ENCODE assay signal across 8 cellular contexts in the genomic region with DNA sequence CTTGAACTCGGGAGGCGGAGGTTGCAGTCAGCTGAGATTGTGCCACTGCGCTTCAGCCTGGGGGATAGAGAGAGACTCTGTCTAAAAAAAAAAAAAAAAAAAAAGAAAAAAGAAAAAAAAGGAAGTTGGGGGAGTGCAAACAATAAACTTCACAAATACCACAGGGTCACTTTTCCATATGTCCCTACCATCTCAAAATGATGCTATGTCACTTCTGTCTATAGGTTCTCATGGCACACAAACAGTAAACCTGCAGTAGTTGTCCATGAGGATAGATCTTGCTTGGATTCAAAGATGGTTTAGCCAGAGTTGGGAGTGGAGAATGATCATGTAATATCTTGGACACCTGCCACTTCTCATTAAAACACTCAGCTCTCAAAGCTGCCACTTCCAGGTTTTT. TPM values are rescaled to one million over a fixed set of nuclear protein-coding genes. Genes with fewer than 3 reads are reported as not detected.
DNase-seq lines count a peak whose midpoint lies in the region; ATAC-seq, FAIRE-seq and TF ChIP-seq lines count a peak whose summit lies in the region.

No MANE protein-coding gene starts in this region.

- H3K79me2 ChIP-seq in Loucy (ENCODE audit: insufficient read depth, low read length) (peaks cover 22% of the 10 kb centered on the region), neural cell (replicated peaks; ENCODE audit: insufficient read depth, low read length) (peaks cover 20% of the 10 kb centered on the region)

- no peaks in the 10 kb centered on the region for H4K20me1 ChIP-seq in Loucy (ENCODE audit: insufficient read depth, low read length, poor library complexity, severe bottlenecking)
- H4K20me1 ChIP-seq in neural cell (ENCODE audit: insufficient read depth): no peaks in the 10 kb centered on the region

- peak overlapping the region; percentile 76 for H3K27ac ChIP-seq in neural cell (ENCODE audit: low read length)

- no peaks in the 10 kb centered on the region for H3F3A ChIP-seq in Loucy (ENCODE audit: low read depth)
- H3F3A ChIP-seq in neural cell (ENCODE audit: insufficient read depth, low read length, poor library complexity, severe bottlenecking): no peaks in the 10 kb centered on the region

- no peak for ATAC-seq in central memory CD8-positive, alpha-beta T cell (replicated peaks; ENCODE audit: extremely low read depth, poor library complexity, severe bottlenecking)

- H3K36me3 ChIP-seq in Loucy (ENCODE audit: insufficient read depth, low read length) (peaks cover 7% of the 10 kb centered on the region; the same call in 1 of the 2 replicates), neural cell (ENCODE audit: insufficient read depth, low read length) (no peaks in the 10 kb centered on the region)

- peak overlapping the region; percentile 87 for H3K4me3 Mint-ChIP-seq in central memory CD8-positive, alpha-beta T cell

- H3K27me3 ChIP-seq in Loucy (ENCODE audit: insufficient read depth, low read length, poor library complexity, severe bottlenecking) (no peaks in the 10 kb centered on the region), neural cell (ENCODE audit: insufficient read depth, low read depth, low read length) (no peaks in the 10 kb centered on the region)

- H3K4me2 ChIP-seq in Loucy (ENCODE audit: low read depth, low read length, poor library complexity, severe bottlenecking): peak overlapping the region; percentile 85
- peak overlapping the region; percentile 41 for H3K4me2 ChIP-seq in neural cell (ENCODE audit: low read length)

- H3K9ac ChIP-seq in Loucy (ENCODE audit: low read depth, low read length, poor library complexity, severe bottlenecking): peak overlapping the region; percentile 82
- H3K9ac ChIP-seq in neural cell (ENCODE audit: low read length): peak overlapping the region; percentile 87

- H3K36me3 Mint-ChIP-seq in central memory CD8-positive, alpha-beta T cell (ENCODE audit: insufficient read depth): peaks cover 31% of the 10 kb centered on the region

- H3K4me3 ChIP-seq in Loucy (ENCODE audit: low read length, poor library complexity, severe bottlenecking): peak overlapping the region; percentile 85
- H3K4me3 ChIP-seq in neural cell (ENCODE audit: low read length): peak overlapping the region; percentile 86

- no peak for TF ChIP-seq EP300 in neural cell (conservative IDR thresholded peaks at IDR 0.05; ENCODE audit: poor library complexity, severe bottlenecking)

- H3K4me1 Mint-ChIP-seq in central memory CD8-positive, alpha-beta T cell: peaks cover 35% of the 10 kb centered on the region

- peaks cover 20% of the 10 kb centered on the region for H3K4me1 ChIP-seq in Loucy (ENCODE audit: insufficient read depth, low read length, poor library complexity, severe bottlenecking)

- H3K9me2 ChIP-seq in Loucy (replicated peaks; ENCODE audit: low read depth, low read length) (no peaks in the 10 kb centered on the region), neural cell (ENCODE audit: insufficient read depth, low read length) (no peaks in the 10 kb centered on the region)

- DNase-seq in CD1c-positive myeloid dendritic cell (ENCODE audit: extremely low spot score): peak; percentile 10
- no peak for DNase-seq in central memory CD8-positive, alpha-beta T cell (ENCODE audit: low spot score in 2 of 2)
- no peak for DNase-seq in D721Med (ENCODE audit: insufficient read length, low spot score)
- no peak for DNase-seq in SHP77 (lab: John Stamatoyannopoulos, UW)
- no peak for DNase-seq in iPS-NIHi11 (ENCODE audit: low spot score)
- DNase-seq in NCI-H82 (lab: John Stamatoyannopoulos, UW): no peak

- no peak for TF ChIP-seq RAD21 in neural cell (conservative IDR thresholded peaks at IDR 0.05)

- H2AFZ ChIP-seq in Loucy (ENCODE audit: low read length) (no peak overlapping the region), neural cell (ENCODE audit: low read depth, low read length) (no peak overlapping the region)

- H3K9me3 ChIP-seq in Loucy (ENCODE audit: insufficient read depth, low read depth, low read length): no peaks in the 10 kb centered on the region
- no peaks in the 10 kb centered on the region for H3K9me3 ChIP-seq in neural cell (ENCODE audit: low read length)

- TF ChIP-seq CTCF in Loucy (conservative IDR thresholded peaks at IDR 0.05; ENCODE audit: low read length): no peak
- no peak for TF ChIP-seq CTCF in neural cell (IDR thresholded peaks at IDR 0.05; ENCODE audit: poor library complexity, severe bottlenecking)
- TF ChIP-seq CTCF in D721Med (IDR thresholded peaks at IDR 0.05; ENCODE audit: insufficient read depth, missing control alignments): no peak

- H3K9me3 Mint-ChIP-seq in central memory CD8-positive, alpha-beta T cell: no peaks in the 10 kb centered on the region

- H3K27ac Mint-ChIP-seq in central memory CD8-positive, alpha-beta T cell (ENCODE audit: low read depth): peak overlapping the region; percentile 98

- no peak for FAIRE-seq in D721Med (lab: Jason Lieb, UNC)

- H3K27me3 Mint-ChIP-seq in central memory CD8-positive, alpha-beta T cell: no peaks in the 10 kb centered on the region

TF ChIP-seq in neural cell, 6 proteins besides CTCF, POLR2A, EP300 and RAD21:
- TF ChIP-seq SMC3 (conservative IDR thresholded peaks at IDR 0.05; ENCODE audit: poor library complexity): no peak
- no peak for TF ChIP-seq MXI1 (conservative IDR thresholded peaks at IDR 0.05; ENCODE audit: poor library complexity, severe bottlenecking)
- TF ChIP-seq, protein P1, sequence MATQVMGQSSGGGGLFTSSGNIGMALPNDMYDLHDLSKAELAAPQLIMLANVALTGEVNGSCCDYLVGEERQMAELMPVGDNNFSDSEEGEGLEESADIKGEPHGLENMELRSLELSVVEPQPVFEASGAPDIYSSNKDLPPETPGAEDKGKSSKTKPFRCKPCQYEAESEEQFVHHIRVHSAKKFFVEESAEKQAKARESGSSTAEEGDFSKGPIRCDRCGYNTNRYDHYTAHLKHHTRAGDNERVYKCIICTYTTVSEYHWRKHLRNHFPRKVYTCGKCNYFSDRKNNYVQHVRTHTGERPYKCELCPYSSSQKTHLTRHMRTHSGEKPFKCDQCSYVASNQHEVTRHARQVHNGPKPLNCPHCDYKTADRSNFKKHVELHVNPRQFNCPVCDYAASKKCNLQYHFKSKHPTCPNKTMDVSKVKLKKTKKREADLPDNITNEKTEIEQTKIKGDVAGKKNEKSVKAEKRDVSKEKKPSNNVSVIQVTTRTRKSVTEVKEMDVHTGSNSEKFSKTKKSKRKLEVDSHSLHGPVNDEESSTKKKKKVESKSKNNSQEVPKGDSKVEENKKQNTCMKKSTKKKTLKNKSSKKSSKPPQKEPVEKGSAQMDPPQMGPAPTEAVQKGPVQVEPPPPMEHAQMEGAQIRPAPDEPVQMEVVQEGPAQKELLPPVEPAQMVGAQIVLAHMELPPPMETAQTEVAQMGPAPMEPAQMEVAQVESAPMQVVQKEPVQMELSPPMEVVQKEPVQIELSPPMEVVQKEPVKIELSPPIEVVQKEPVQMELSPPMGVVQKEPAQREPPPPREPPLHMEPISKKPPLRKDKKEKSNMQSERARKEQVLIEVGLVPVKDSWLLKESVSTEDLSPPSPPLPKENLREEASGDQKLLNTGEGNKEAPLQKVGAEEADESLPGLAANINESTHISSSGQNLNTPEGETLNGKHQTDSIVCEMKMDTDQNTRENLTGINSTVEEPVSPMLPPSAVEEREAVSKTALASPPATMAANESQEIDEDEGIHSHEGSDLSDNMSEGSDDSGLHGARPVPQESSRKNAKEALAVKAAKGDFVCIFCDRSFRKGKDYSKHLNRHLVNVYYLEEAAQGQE (IDR thresholded peaks at IDR 0.05; ENCODE audit: borderline replicate concordance): no peak
- no peak for TF ChIP-seq TAF1 (IDR thresholded peaks at IDR 0.05; ENCODE audit: low read depth)
- TF ChIP-seq POLR2AphosphoS5 (IDR thresholded peaks at IDR 0.05): no peak
- TF ChIP-seq EZH2 (IDR thresholded peaks at IDR 0.05; ENCODE audit: borderline replicate concordance, insufficient read depth, low read length, poor library complexity, severe bottlenecking): no peak
TF ChIP-seq in neural cell: peak in this region for 0.

RNA-seq across cellular contexts. Expression of a gene that starts 1.1 kb away (rescaled TPM):
- 24.1 and 24.8 TPM in 2 replicates for polyA plus RNA-seq in neural cell
- 33.7 and 41.9 TPM in 2 replicates for polyA minus RNA-seq in neural cell

RNA-seq across cellular contexts. Expression of a gene that starts 9.5 kb away (rescaled TPM):
- 68.4 and 74.6 TPM in 2 replicates for polyA plus RNA-seq in neural cell
- 88.7 and 92.5 TPM in 2 replicates for polyA minus RNA-seq in neural cell

RNA-seq across cellular contexts. Expression of a gene that starts 18.2 kb away (rescaled TPM):
- 12.7 and 15.9 TPM in 2 replicates for polyA plus RNA-seq in neural cell
- polyA minus RNA-seq in neural cell: 4.6 and 9.5 TPM in 2 replicates

RNA-seq across cellular contexts. Expression of a gene that starts 35.2 kb away (rescaled TPM):
- polyA plus RNA-seq in neural cell: 9.8 and 27.0 TPM in 2 replicates
- 10.5 and 14.6 TPM in 2 replicates for polyA minus RNA-seq in neural cell

RNA-seq across cellular contexts. Expression of a gene that starts 35.8 kb away (rescaled TPM):
- 23.5 and 25.8 TPM in 2 replicates for polyA plus RNA-seq in neural cell
- polyA minus RNA-seq in neural cell: 11.3 and 13.9 TPM in 2 replicates
